Comparison of ENCODE assay signal across 33 cellular contexts in the genomic region with DNA sequence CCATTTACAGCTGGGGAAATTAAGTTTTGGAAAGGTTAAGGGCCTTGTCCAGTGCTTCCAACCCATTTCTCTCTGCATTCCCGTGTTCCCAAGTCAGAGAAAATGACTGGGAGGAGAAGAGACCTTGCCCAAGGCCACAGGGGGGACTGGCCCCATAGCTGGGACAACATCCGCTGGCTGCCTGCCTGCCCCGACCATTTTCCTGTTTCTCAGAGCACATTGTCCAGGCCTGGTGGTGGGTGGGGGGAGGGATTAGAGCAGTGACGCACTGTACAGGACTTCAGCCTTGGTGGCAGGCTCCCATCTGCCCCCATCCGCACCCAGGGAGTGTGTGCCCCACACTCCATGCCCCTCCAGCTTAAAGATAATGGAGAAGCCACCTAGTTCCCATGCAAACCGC. TPM values are rescaled to one million over a fixed set of nuclear protein-coding genes. Genes with fewer than 3 reads are reported as not detected.
DNase-seq lines count a peak whose midpoint lies in the region; ATAC-seq, FAIRE-seq and TF ChIP-seq lines count a peak whose summit lies in the region.
"Had no signal": no experiment of that assay in that cellular context is flagged by ENCODE, and none has a peak within 500 bp of the region (broad histone marks: within the 10 kb centered on the region; RNA-seq: fewer than 3 reads in every experiment).

No MANE protein-coding gene starts in this region.

- no peak overlapping the region for H3K4me3 ChIP-seq in kidney (ENCODE audit: low read length in 2 of 2)
- no peak overlapping the region for H3K4me3 ChIP-seq in spleen
- H3K4me3 ChIP-seq: gastrocnemius medialis, suprapubic skin, upper lobe of right lung had no signal

- ATAC-seq in GM19455 (IDR thresholded peaks at IDR 0.05; ENCODE audit: unreplicated experiment), result no peak
- ATAC-seq: activated CD8-positive, alpha-beta T cell treated with anti-CD3 and anti-CD28 coated beads for 36 hours; gastrocnemius medialis; naive thymus-derived CD8-positive, alpha-beta T cell; Panc1; upper lobe of right lung had no signal

- H3K27me3 ChIP-seq in spleen (replicated peaks in 1 of 7), result no peaks in the 10 kb centered on the region
- H3K27me3 ChIP-seq: upper lobe of right lung had no signal

- DNase-seq in ELR (ENCODE audit: low read depth) (peak; percentile 8), astrocyte of the hippocampus (ENCODE audit: low read depth, low spot score) (peak; percentile 51), kidney (peak; percentile 48), spleen (peak; percentile 54), NCI-H1436 treated with DMSO at 0.1 percent for 48 hours (lab: John Stamatoyannopoulos, UW) (no peak)
- no peak for DNase-seq in stimulated activated CD4-positive, alpha-beta T cell treated with anti-CD3 and anti-CD28 coated beads, Interleukin-4, amount 100 ng/mL, for 1 hour
- DNase-seq: activated CD8-positive, alpha-beta T cell treated with anti-CD3 and anti-CD28 coated beads for 36 hours; activated gamma-delta T cell treated with Interleukin-2 at 50 U/mL for 16 hours; activated naive CD8-positive, alpha-beta T cell treated with anti-CD3 and anti-CD28 coated beads, Interleukin-2, amount 10 ng/mL, durations not matched to agents 7 days and 5 days; activated T-cell treated with anti-CD3 and anti-CD28 coated beads, Interleukin-2, amount 50 U/mL, for 1 hour; COR-L47; DMS79; gastrocnemius medialis; KG1; NCI-H1105; NCI-H187 treated with DMSO at 0.1 percent for 48 hours; NCI-H524 treated with DMSO at 0.1 percent for 48 hours; SHP77; stimulated activated naive CD4-positive, alpha-beta T cell treated with Interleukin-2 at 50 U/mL for 16 hours; SW 1271; T-helper 9 cell had no signal

- no peak overlapping the region for H3K9ac ChIP-seq in kidney (ENCODE audit: low read length in 2 of 2)

- no peak for TF ChIP-seq POLR2A in spleen (IDR thresholded peaks at IDR 0.05)

- H3K36me3 ChIP-seq in kidney (ENCODE audit: control insufficient read depth in 1 of 2, insufficient read depth in 2 of 2, low read length in 2 of 2), result no peaks in the 10 kb centered on the region
- H3K36me3 ChIP-seq in spleen, result no peaks in the 10 kb centered on the region
- H3K36me3 ChIP-seq: gastrocnemius medialis, suprapubic skin, upper lobe of right lung had no signal

- WGBS in spleen, 5 donors, result 43 to 76% (median 72%) methylated on average over 6 of the region's 6 CpGs

- H3K27ac ChIP-seq in kidney (ENCODE audit: low read depth in 2 of 2, low read length in 2 of 2) (no peak overlapping the region), spleen (no peak overlapping the region)
- H3K27ac ChIP-seq: C4-2B, gastrocnemius medialis, suprapubic skin, upper lobe of right lung had no signal

- no peak for FAIRE-seq in kidney (lab: Jason Lieb, UNC)
- FAIRE-seq: GM18507 had no signal

- TF ChIP-seq CTCF in kidney (IDR thresholded peaks at IDR 0.05; ENCODE audit: borderline replicate concordance, extremely low read depth, insufficient read depth), result no peak
- no peak for TF ChIP-seq CTCF in spleen (IDR thresholded peaks at IDR 0.05 in 8 of 11, conservative IDR thresholded peaks at IDR 0.05 in 3 of 11)

- H3K4me1 ChIP-seq in kidney (ENCODE audit: control insufficient read depth in 1 of 2, insufficient read depth in 1 of 2, low read depth in 1 of 2, low read length in 2 of 2), result peaks cover 0 to 2% of the 10 kb centered on the region in 2 donors
- H3K4me1 ChIP-seq in spleen, result peaks cover 0 to 5% (median 0%) of the 10 kb centered on the region in 6 donors
- H3K4me1 ChIP-seq: gastrocnemius medialis, suprapubic skin, upper lobe of right lung had no signal

- intact Hi-C loops in kidney (cut with DNase I) (no loop called here), spleen (cut with DNase I; ENCODE audit: low total_unique reads) (no loop called here)

- no peaks in the 10 kb centered on the region for H3K9me3 ChIP-seq in kidney (ENCODE audit: control insufficient read depth in 1 of 2, low read length in 2 of 2)
- peaks cover 0 to 3% (median 0%) of the 10 kb centered on the region in 8 donors for H3K9me3 ChIP-seq in spleen
- H3K9me3 ChIP-seq: gastrocnemius medialis, suprapubic skin, upper lobe of right lung had no signal

RNA-seq across cellular contexts. Expression of a gene that starts 27.7 kb away (rescaled TPM):
- 0.94 TPM for total RNA-seq in kidney
- polyA plus RNA-seq in kidney (ENCODE audit: insufficient read depth, low read depth, low replicate concordance), result 0.17 TPM
- 1 to 10 TPM in 1 of 7 donors, under 1 TPM in 4, not detected in 2; 0.20 to 1.3 (median 0.36) TPM for total RNA-seq in spleen
- under 1 TPM; 0.04 to 0.46 (median 0.42) TPM for polyA plus RNA-seq in spleen
- total RNA-seq: activated CD8-positive, alpha-beta T cell treated with anti-CD3 and anti-CD28 coated beads for 36 hours; activated naive CD8-positive, alpha-beta T cell treated with anti-CD3 and anti-CD28 coated beads, Interleukin-2, amount 10 ng/mL, durations not matched to agents 7 days and 5 days; H4; lung microvascular endothelial cell; MCF 10A; mononuclear cell; naive thymus-derived CD8-positive, alpha-beta T cell had no signal
- polyA plus RNA-seq: fibroblast of lung; naive thymus-derived CD8-positive, alpha-beta T cell had no signal

Comparison
In these comparisons a context has a peak if more than half of its experiments do, and no peak if none do; other contexts are left out.
1. DNase-seq: peak in ELR (single experiment), astrocyte of the hippocampus (single experiment), kidney (single experiment) and spleen (single experiment); none in stimulated activated CD4-positive, alpha-beta T cell treated with anti-CD3 and anti-CD28 coated beads, Interleukin-4, amount 100 ng/mL, for 1 hour (single experiment) and NCI-H1436 treated with DMSO at 0.1 percent for 48 hours (single experiment).